In the genomic region with DNA sequence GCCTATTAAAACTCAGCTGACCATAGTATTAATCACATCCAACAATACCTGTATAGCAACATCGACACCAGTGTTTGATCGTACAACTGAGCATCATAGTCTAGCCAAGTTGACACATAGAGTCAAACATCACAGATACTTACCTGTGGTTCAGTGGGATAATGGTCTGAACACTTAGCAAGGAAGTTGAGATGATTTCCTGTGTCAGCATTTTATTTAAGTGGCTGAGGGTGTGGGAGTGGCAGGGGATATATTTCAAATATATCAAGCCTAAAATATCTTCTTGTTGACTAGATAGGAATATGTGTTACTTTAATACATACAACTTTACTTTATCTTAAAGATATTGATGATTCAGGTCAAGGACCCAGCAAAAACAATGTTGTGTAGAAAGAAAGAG, we compare ENCODE assay signal across 28 cellular contexts.
"Had no signal": no experiment of that assay in that cellular context is flagged by ENCODE, and none has a peak within 500 bp of the region (broad histone marks: within the 10 kb centered on the region; RNA-seq: fewer than 3 reads in every experiment).

No MANE protein-coding gene starts in this region.

- H3K27me3 ChIP-seq: neutrophil, pancreas, spleen, suprapubic skin, testis, tibial artery, transverse colon, upper lobe of right lung, uterus had no signal

- H3K27ac ChIP-seq: neutrophil, pancreas, psoas muscle, skin epidermis, spleen, suprapubic skin, testis, tibial artery, transverse colon, upper lobe of right lung, uterus had no signal

- H3K4me3 ChIP-seq: pancreas, psoas muscle, skin epidermis, smooth muscle cell, spleen, suprapubic skin, testis, tibial artery, transverse colon, upper lobe of right lung, uterus had no signal

- H3K4me1 ChIP-seq: pancreas, psoas muscle, spleen, suprapubic skin, testis, tibial artery, transverse colon, upper lobe of right lung, uterus had no signal

- FAIRE-seq: pancreas had no signal

- ATAC-seq: naive thymus-derived CD8-positive, alpha-beta T cell; natural killer cell treated with Interleukin-12 subunit alpha and Interleukin-12 subunit beta and Interleukin-15 and Interleukin-18, amount 100 ng/mL, for 72 hours; pancreas; psoas muscle; right cardiac atrium; sciatic nerve; stimulated activated memory B cell treated with anti-CD40 and anti-IgM and Interleukin-4, amounts not matched to agents 10 μg/mL and 1 μg/mL and 100 μg/mL, for 72 hours; stimulated activated naive CD8-positive, alpha-beta T cell treated with anti-CD3 and anti-CD28 coated beads, Interleukin-15, amount 100 ng/mL, for 72 hours; stimulated activated naive CD8-positive, alpha-beta T cell treated with anti-CD3 and anti-CD28 coated beads, Interleukin-15, Interleukin-2, amounts not matched to agents 100 U/mL and 50 U/mL, for 24 hours; upper lobe of right lung had no signal

- H3K4me2 ChIP-seq: smooth muscle cell had no signal

- H3K36me3 ChIP-seq: neutrophil, pancreas, spleen, suprapubic skin, tibial artery, transverse colon, upper lobe of right lung, uterus had no signal

- H3K9me3 ChIP-seq: neutrophil, pancreas, psoas muscle, suprapubic skin, testis, tibial artery, transverse colon, upper lobe of right lung, uterus had no signal

- DNase-seq: naive thymus-derived CD8-positive, alpha-beta T cell; nephron progenitor cell; nucleus accumbens; pancreas; psoas muscle; right cardiac atrium; spleen; stimulated activated CD4-positive, alpha-beta T cell treated with anti-CD3 and anti-CD28 coated beads, Interleukin-12 subunit alpha, Interleukin-12 subunit beta, amount 100 ng/mL, for 4 hours; stimulated activated CD4-positive, alpha-beta T cell treated with anti-CD3 and anti-CD28 coated beads, Interleukin-1b, Interleukin-23, amount 100 ng/mL, for 48 hours; stimulated activated CD4-positive, alpha-beta T cell treated with anti-CD3 and anti-CD28 coated beads, Interleukin-4, amount 100 ng/mL, for 1 hour; stimulated activated CD4-positive, alpha-beta T cell treated with anti-CD3 and anti-CD28 coated beads, Interleukin-4, amount 100 ng/mL, for 4 hours; stimulated activated CD8-positive, alpha-beta memory T cell treated with anti-CD3 and anti-CD28 coated beads, Interleukin-4, amount 100 ng/mL, for 48 hours; stimulated activated naive CD4-positive, alpha-beta T cell; stimulated activated naive CD8-positive, alpha-beta T cell treated with anti-CD3 and anti-CD28 coated beads, Interleukin-15, amount 100 ng/mL, for 72 hours; stimulated activated naive CD8-positive, alpha-beta T cell treated with anti-CD3 and anti-CD28 coated beads, Interleukin-15, Interleukin-2, amounts not matched to agents 100 U/mL and 50 U/mL, for 24 hours; substantia nigra; testis; tibial artery; transverse colon; upper lobe of right lung; uterus had no signal
